8 cellular contexts compared by ENCODE assay signal in genomic region chr9:81588148-81588874, GRCh38.
DNase-seq lines count a peak whose midpoint lies in the region; FAIRE-seq and TF ChIP-seq lines count a peak whose summit lies in the region.

No MANE protein-coding gene starts in this region.

- H3K9me3 ChIP-seq in thyroid gland: no peaks in the 10 kb centered on the region

- no peak for TF ChIP-seq CTCF in brain microvascular endothelial cell (IDR thresholded peaks at IDR 0.05; ENCODE audit: low read depth, low read length, missing control alignments)
- TF ChIP-seq CTCF in kidney epithelial cell (IDR thresholded peaks at IDR 0.05; ENCODE audit: insufficient read depth, low read length, poor library complexity, severe bottlenecking): peak; percentile 8
- TF ChIP-seq CTCF in thyroid gland (IDR thresholded peaks at IDR 0.05): peak in 2 of 6 experiments; percentile 26 to 39

- H3K27me3 ChIP-seq in brain microvascular endothelial cell (replicated peaks): no peaks in the 10 kb centered on the region
- H3K27me3 ChIP-seq in kidney epithelial cell (ENCODE audit: control insufficient read depth, insufficient read depth, low read length): no peaks in the 10 kb centered on the region
- no peaks in the 10 kb centered on the region for H3K27me3 ChIP-seq in thyroid gland

- peaks cover 20 to 24% of the 10 kb centered on the region in 2 donors for H3K4me1 ChIP-seq in thyroid gland

- H3K4me3 ChIP-seq in brain microvascular endothelial cell (ENCODE audit: low read depth, low read length): no peak overlapping the region
- no peak overlapping the region for H3K4me3 ChIP-seq in kidney epithelial cell (ENCODE audit: low read depth, low read length)
- H3K4me3 ChIP-seq in thyroid gland (replicated peaks in 1 of 3): no peak overlapping the region

- WGBS in thyroid gland, 2 donors: 34 to 49% methylated on average over 15 of the region's 15 CpGs

- H3K36me3 ChIP-seq in brain microvascular endothelial cell (replicated peaks) (no peaks in the 10 kb centered on the region), kidney epithelial cell (ENCODE audit: control insufficient read depth, insufficient read depth, low read length) (peaks cover 5% of the 10 kb centered on the region), thyroid gland (peaks cover 13 to 14% of the 10 kb centered on the region in 2 donors)

- DNase-seq in NCI-H2029 (lab: John Stamatoyannopoulos, UW) (peak; percentile 85), brain microvascular endothelial cell (peak; percentile 69), kidney epithelial cell (ENCODE audit: low read depth) (peak; percentile 96), thyroid gland (peak; percentile 96), frontal cortex (ENCODE audit: low spot score in 2 of 2) (no peak), H4 (ENCODE audit: low spot score) (no peak), MV-4-11 (lab: John Stamatoyannopoulos, UW) (no peak), NK-92 (lab: John Stamatoyannopoulos, UW; ENCODE audit: unreplicated experiment) (no peak)

- H3K27ac ChIP-seq in brain microvascular endothelial cell (no peak overlapping the region), thyroid gland (peak overlapping the region; percentile 87 to 97 (median 89))

- FAIRE-seq in frontal cortex (lab: Jason Lieb, UNC): no peak

- peak in 1 of 2 donors; percentile 61 for TF ChIP-seq POLR2A in thyroid gland (IDR thresholded peaks at IDR 0.05)

- intact Hi-C loops in thyroid gland (cut with DNase I): no loop called here

- in situ Hi-C loops in brain microvascular endothelial cell (cut with HindIII; ENCODE audit: low pct_ligation_motif_present, low sequenced_read_pairs): no loop called here

Comparison
In these comparisons a context has a peak if more than half of its experiments do, and no peak if none do; other contexts are left out.
1. DNase-seq: peak in NCI-H2029 (single experiment), brain microvascular endothelial cell (single experiment), kidney epithelial cell (single experiment) and thyroid gland (2 of 2); none in frontal cortex (0 of 2), H4 (single experiment), MV-4-11 (single experiment) and NK-92 (single experiment).